ENCODE assay signal across 11 cellular contexts in genomic region chr1:17551755-17552234, GRCh38. TPM values are rescaled to one million over a fixed set of nuclear protein-coding genes. Genes with fewer than 3 reads are reported as not detected.
A peak's percentile ranks its signal among the peaks of the same experiment; 100 is the strongest.
DNase-seq lines count a peak whose midpoint lies in the region; ATAC-seq and TF ChIP-seq lines count a peak whose summit lies in the region.
"Had no signal": no experiment of that assay in that cellular context is flagged by ENCODE, and none has a peak within 500 bp of the region (broad histone marks: within the 10 kb centered on the region; RNA-seq: fewer than 3 reads in every experiment).

No MANE protein-coding gene starts in this region.

- WGBS in lung, 2 donors = 44 to 53% methylated on average over 8 of the region's 8 CpGs

- H3K9me3 ChIP-seq in AG04450 (ENCODE audit: control insufficient read depth, insufficient read depth, low read length) = no peaks in the 10 kb centered on the region
- H3K9me3 ChIP-seq in lung (ENCODE audit: control insufficient read depth in 2 of 2, insufficient read depth in 1 of 2, low read length in 1 of 2) = no peaks in the 10 kb centered on the region

- H3K27ac ChIP-seq in AG04450 (ENCODE audit: low read depth, low read length) = peak overlapping the region; percentile 34
- peak overlapping the region in 1 of 2 donors; percentile 37 for H3K27ac ChIP-seq in lung (ENCODE audit: low read depth in 1 of 2, low read length in 1 of 2)

- TF ChIP-seq CTCF in AG04450 (IDR thresholded peaks at IDR 0.05; ENCODE audit: low read depth, low read length) (no peak), lung (IDR thresholded peaks at IDR 0.05; ENCODE audit: control extremely low read depth, extremely low read depth) (no peak)

- DNase-seq in AG04450 (ENCODE audit: low read depth, low spot score) (no peak), NCI-H1694 treated with DMSO at 0.1 percent for 48 hours (lab: John Stamatoyannopoulos, UW) (peak; percentile 83), dermis blood vessel endothelial cell (peak; percentile 71), lung (ENCODE audit: low spot score) (no peak), iPS-NIHi11 (ENCODE audit: low spot score) (no peak)
- DNase-seq in activated CD4-positive, alpha-beta T cell treated with anti-CD3 and anti-CD28 coated beads, Interleukin-2, amount 50 U/mL, for 48 hours = no peak
- DNase-seq: mesendoderm, NCI-H2029 had no signal

- no peaks in the 10 kb centered on the region for H3K27me3 ChIP-seq in AG04450 (ENCODE audit: control insufficient read depth, insufficient read depth, low read length)
- no peaks in the 10 kb centered on the region for H3K27me3 ChIP-seq in lung (ENCODE audit: control insufficient read depth, insufficient read depth)

- peaks cover 2 to 7% of the 10 kb centered on the region in 2 donors for H3K4me1 ChIP-seq in lung (ENCODE audit: control insufficient read depth in 2 of 2, insufficient read depth in 2 of 2, low read length in 2 of 2)

- no peaks in the 10 kb centered on the region for H3K36me3 ChIP-seq in lung (ENCODE audit: control insufficient read depth in 2 of 2, insufficient read depth in 2 of 2, low read length in 2 of 2)

- POLR2A ChIA-PET in AG04450 (lab: Yijun Ruan, JAX) = no interaction called here

- CTCF ChIA-PET in AG04450 (lab: Charles Lee) = interaction anchor here (1.5 kb wide), 1 partner anchor 55 kb away, joined by 6 read pairs; no protein-coding TSS in a partner anchor

- peak; percentile 48 for ATAC-seq in lung (ENCODE audit: insufficient read depth, low FRiP score)
- no peak for ATAC-seq in HG03520 (IDR thresholded peaks at IDR 0.05; ENCODE audit: unreplicated experiment)
- no peak for ATAC-seq in GM18867 (IDR thresholded peaks at IDR 0.05; ENCODE audit: unreplicated experiment)
- ATAC-seq: stimulated activated effector memory CD8-positive, alpha-beta T cell treated with anti-CD3 and anti-CD28 coated beads, Interleukin-12 subunit alpha, Interleukin-12 subunit beta, amount 100 ng/mL, for 72 hours had no signal

- H3K4me3 ChIP-seq in AG04450 (ENCODE audit: low read depth, low read length) (no peak overlapping the region), lung (no peak overlapping the region)

RNA-seq across cellular contexts. Expression of gene ARHGEF10L, which starts 12.3 kb away (rescaled TPM):
- 5.7 and 7.8 TPM in 2 replicates for polyA plus RNA-seq in AG04450 (2011; rRNA removed)
- 11.0 and 14.9 TPM in 2 replicates for polyA minus RNA-seq in AG04450 (2011; rRNA and poly(A)+ RNA removed)
- total RNA-seq in dermis blood vessel endothelial cell = 0.70 and 0.85 TPM in 2 replicates
- 10 to 100 TPM; 15.0 to 43.4 TPM for total RNA-seq in lung
- polyA plus RNA-seq in lung = 10 to 100 TPM; 23.8 to 24.9 TPM

Comparison
In these comparisons a context has a peak if more than half of its experiments do, and no peak if none do; other contexts are left out.
1. DNase-seq: peak in NCI-H1694 treated with DMSO at 0.1 percent for 48 hours (single experiment) and dermis blood vessel endothelial cell (single experiment); none in AG04450 (single experiment), lung (single experiment), iPS-NIHi11 (single experiment) and activated CD4-positive, alpha-beta T cell treated with anti-CD3 and anti-CD28 coated beads, Interleukin-2, amount 50 U/mL, for 48 hours (0 of 2).